ENCODE assay signal across 8 cellular contexts in the genomic region with DNA sequence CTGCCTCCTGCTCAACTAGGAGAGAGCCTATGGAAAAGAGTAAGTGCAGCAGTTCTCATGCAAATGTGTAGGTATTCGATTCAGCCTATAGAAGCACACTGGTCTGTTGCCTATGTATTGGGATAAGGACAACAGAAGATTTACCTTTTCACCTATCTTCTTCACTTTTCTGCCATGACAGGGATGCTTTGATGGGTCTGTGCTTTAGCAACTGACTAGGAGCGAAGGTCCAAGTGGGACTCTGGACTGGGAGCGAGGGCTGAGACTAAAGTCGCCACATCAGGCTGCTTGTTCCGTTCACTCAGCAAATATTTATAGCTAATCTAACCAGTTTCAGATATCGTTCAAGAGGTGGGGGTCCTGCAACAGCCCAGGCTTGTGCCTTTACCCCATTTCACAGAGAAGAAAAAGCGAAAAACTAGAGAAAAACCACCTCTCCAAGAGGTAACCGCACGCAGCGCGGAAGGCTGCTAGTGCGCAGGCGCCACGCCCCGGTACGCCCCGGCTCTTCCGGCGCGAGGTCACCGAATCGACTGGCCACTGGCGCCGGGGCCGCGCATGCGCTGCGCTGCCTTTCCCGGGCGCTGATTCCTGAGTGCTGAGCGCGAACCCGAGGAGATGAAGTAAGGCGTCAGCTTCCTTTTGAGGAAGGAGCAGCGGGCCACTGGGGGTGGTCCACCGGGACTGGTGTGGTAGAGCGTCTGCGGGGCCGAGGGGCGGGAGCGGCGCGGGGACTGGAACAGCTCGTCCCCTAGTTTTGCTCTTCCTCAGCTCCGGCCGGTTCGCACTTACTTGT.
DNase-seq lines count a peak whose midpoint lies in the region; ATAC-seq and TF ChIP-seq lines count a peak whose summit lies in the region.

A gene with protein sequence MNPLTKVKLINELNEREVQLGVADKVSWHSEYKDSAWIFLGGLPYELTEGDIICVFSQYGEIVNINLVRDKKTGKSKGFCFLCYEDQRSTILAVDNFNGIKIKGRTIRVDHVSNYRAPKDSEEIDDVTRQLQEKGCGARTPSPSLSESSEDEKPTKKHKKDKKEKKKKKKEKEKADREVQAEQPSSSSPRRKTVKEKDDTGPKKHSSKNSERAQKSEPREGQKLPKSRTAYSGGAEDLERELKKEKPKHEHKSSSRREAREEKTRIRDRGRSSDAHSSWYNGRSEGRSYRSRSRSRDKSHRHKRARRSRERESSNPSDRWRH (plus strand): TSS at position 573 of the 796 bp plus-strand sequence. CDS start 46 bp downstream, at position 619.

- no peaks in the 10 kb centered on the region for H3K9me3 Mint-ChIP-seq in central memory CD8-positive, alpha-beta T cell

- ATAC-seq in GM18907 (IDR thresholded peaks at IDR 0.05; ENCODE audit: unreplicated experiment) (peak; percentile 93), HG03139 (IDR thresholded peaks at IDR 0.05; ENCODE audit: unreplicated experiment) (peak; percentile 82)
- ATAC-seq in activated CD4-positive, CD25-positive, alpha-beta regulatory T cell treated with anti-CD3 and anti-CD28 coated beads, Interleukin-2, amount 50 U/mL, for 24 hours: peak; percentile 85 to 89
- peak; percentile 85 for ATAC-seq in central memory CD8-positive, alpha-beta T cell (replicated peaks; ENCODE audit: extremely low read depth, poor library complexity, severe bottlenecking)

- peak within 1 kb of the TSS; percentile 85 for H3K4me3 Mint-ChIP-seq in central memory CD8-positive, alpha-beta T cell

- peaks cover 10% of the 10 kb centered on the region for H3K36me3 Mint-ChIP-seq in central memory CD8-positive, alpha-beta T cell (ENCODE audit: insufficient read depth)

- peak within 1 kb of the TSS; percentile 86 for H3K4me3 ChIP-seq in AG09309 (ENCODE audit: control insufficient read depth, low read depth, low read length)

- TF ChIP-seq CTCF in AG09309 (IDR thresholded peaks at IDR 0.05; ENCODE audit: control insufficient read depth, insufficient read depth, low read depth, low read length, missing control alignments): no peak

- H3K27me3 Mint-ChIP-seq in central memory CD8-positive, alpha-beta T cell: peaks cover 30% of the 10 kb centered on the region

- H3K27ac Mint-ChIP-seq in central memory CD8-positive, alpha-beta T cell (ENCODE audit: low read depth): peak within 1 kb of the TSS; percentile 96

- DNase-seq in AG09309 (ENCODE audit: low read depth) (peak; percentile 8), NCI-H2227 treated with DMSO at 0.1 percent for 48 hours (lab: John Stamatoyannopoulos, UW) (peak; percentile 92), islet precursor cell (peak; percentile 88)
- peak; percentile 26 to 36 for DNase-seq in central memory CD8-positive, alpha-beta T cell (ENCODE audit: low spot score in 2 of 2)
- DNase-seq in stimulated activated CD4-positive, alpha-beta T cell treated with anti-CD3 and anti-CD28 coated beads, Interleukin-15, amount 100 ng/mL, for 1 hour (ENCODE audit: low read depth in 1 of 2, low spot score in 1 of 2): peak; percentile 49 to 54

- peaks cover 13% of the 10 kb centered on the region for H3K4me1 Mint-ChIP-seq in central memory CD8-positive, alpha-beta T cell

Comparison
In these comparisons a context has a peak if more than half of its experiments do, and no peak if none do; other contexts are left out.
1. Peak in every context shown above with its lines: DNase-seq, ATAC-seq and H3K4me3 ChIP-seq.
2. DNase-seq: peak in every context shown above with its lines; median percentile 92 in NCI-H2227 treated with DMSO at 0.1 percent for 48 hours; 88 in islet precursor cell; 52 in stimulated activated CD4-positive, alpha-beta T cell treated with anti-CD3 and anti-CD28 coated beads, Interleukin-15, amount 100 ng/mL, for 1 hour; 31 in central memory CD8-positive, alpha-beta T cell; 8 in AG09309.